17 cellular contexts compared by ENCODE assay signal in the genomic region with DNA sequence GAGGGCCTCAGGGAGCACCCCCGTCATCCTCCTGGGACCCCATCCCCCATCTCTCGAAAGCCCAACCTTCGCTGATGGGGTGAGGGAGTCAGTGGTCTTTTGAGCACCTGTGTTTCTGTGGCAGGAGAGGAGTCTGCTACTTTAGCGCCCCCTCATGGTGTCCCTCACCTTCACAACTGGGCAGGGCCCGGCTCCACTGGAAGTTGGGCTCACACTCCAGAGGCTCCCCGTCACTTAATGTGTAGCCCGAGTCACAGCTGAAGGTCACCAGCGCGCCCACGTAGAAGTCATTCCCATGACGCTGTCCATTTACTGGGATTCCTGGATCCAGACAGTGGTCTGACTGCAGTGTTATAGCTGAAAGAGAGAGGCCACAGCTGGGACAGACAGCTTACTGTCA.
DNase-seq lines count a peak whose midpoint lies in the region; ATAC-seq and TF ChIP-seq lines count a peak whose summit lies in the region.
"Had no signal": no experiment of that assay in that cellular context is flagged by ENCODE, and none has a peak within 500 bp of the region (broad histone marks: within the 10 kb centered on the region; RNA-seq: fewer than 3 reads in every experiment).

No MANE protein-coding gene starts in this region.

- CTCF ChIA-PET in activated CD8-positive, alpha-beta memory T cell treated with anti-CD3 and anti-CD28 coated beads, Interleukin-2, amount 10 ng/mL, durations not matched to agents 7 days and 5 days (lab: Charles Lee), result interaction anchor here (1.0 kb wide), 1 partner anchor 91 kb away, joined by 5 read pairs; no protein-coding TSS in a partner anchor

- H3K27me3 Mint-ChIP-seq in activated CD8-positive, alpha-beta memory T cell treated with anti-CD3 and anti-CD28 coated beads, Interleukin-2, amount 10 ng/mL, durations not matched to agents 7 days and 5 days, result peaks cover 5% of the 10 kb centered on the region

- no peaks in the 10 kb centered on the region for H3K4me1 ChIP-seq in esophagus squamous epithelium

- 84 to 85% methylated on average over 2 to 7 of the region's 11 CpGs for WGBS in esophagus squamous epithelium, 2 donors

- no peak for TF ChIP-seq CTCF in esophagus squamous epithelium (IDR thresholded peaks at IDR 0.05)

- H3K4me3 ChIP-seq in esophagus squamous epithelium, result no peak overlapping the region
- H3K4me3 ChIP-seq: BLaER1 treated with 17β-estradiol and CSF1 and Interleukin-3, amounts not matched to agents 10 nM and 100 nM had no signal

- H3K36me3 ChIP-seq in esophagus squamous epithelium, result no peaks in the 10 kb centered on the region
- H3K36me3 ChIP-seq: BLaER1 treated with 17β-estradiol and CSF1 and Interleukin-3, amounts not matched to agents 10 nM and 100 nM had no signal

- H3K27ac Mint-ChIP-seq in activated CD8-positive, alpha-beta memory T cell treated with anti-CD3 and anti-CD28 coated beads, Interleukin-2, amount 10 ng/mL, durations not matched to agents 7 days and 5 days, result no peak overlapping the region

- peaks cover 0 to 3% (median 0%) of the 10 kb centered on the region in 4 donors for H3K27me3 ChIP-seq in esophagus squamous epithelium
- H3K27me3 ChIP-seq: BLaER1 treated with 17β-estradiol and CSF1 and Interleukin-3, amounts not matched to agents 10 nM and 100 nM had no signal

- intact Hi-C loops in esophagus squamous epithelium (cut with DNase I), result no loop called here

- H3K27ac ChIP-seq in esophagus squamous epithelium, result no peak overlapping the region
- H3K27ac ChIP-seq: BLaER1 treated with 17β-estradiol and CSF1 and Interleukin-3, amounts not matched to agents 10 nM and 100 nM had no signal

- H3K4me3 Mint-ChIP-seq in activated CD8-positive, alpha-beta memory T cell treated with anti-CD3 and anti-CD28 coated beads, Interleukin-2, amount 10 ng/mL, durations not matched to agents 7 days and 5 days, result no peak overlapping the region

- TF ChIP-seq POLR2A in esophagus squamous epithelium (IDR thresholded peaks at IDR 0.05), result no peak

- peak; percentile 38 for DNase-seq in activated CD8-positive, alpha-beta memory T cell treated with anti-CD3 and anti-CD28 coated beads for 24 hours
- no peak for DNase-seq in activated CD8-positive, alpha-beta memory T cell treated with anti-CD3 and anti-CD28 coated beads, Interleukin-2, amount 10 ng/mL, durations not matched to agents 7 days and 5 days
- DNase-seq in NCI-H69 (lab: John Stamatoyannopoulos, UW), result peak; percentile 0
- peak; percentile 67 for DNase-seq in iPS-NIHi7 (ENCODE audit: extremely low spot score)
- DNase-seq in NCI-H2081 treated with DMSO at 0.1 percent for 48 hours (lab: John Stamatoyannopoulos, UW), result no peak
- DNase-seq in esophagus squamous epithelium (lab: John Stamatoyannopoulos, UW), result no peak
- no peak for DNase-seq in SW480 (ENCODE audit: low spot score)
- no peak for DNase-seq in AG08395 (ENCODE audit: low spot score)
- DNase-seq: 8988T, DMS79 treated with DMSO at 0.1 percent for 48 hours, KBM-7, NCI-H1048, NCI-H146, NCI-H2081, NCI-H510A treated with DMSO at 0.1 percent for 48 hours, SW 1271 had no signal

- no peaks in the 10 kb centered on the region for H3K9me3 ChIP-seq in esophagus squamous epithelium
- H3K9me3 ChIP-seq: BLaER1 treated with 17β-estradiol and CSF1 and Interleukin-3, amounts not matched to agents 10 nM and 100 nM had no signal

- no peaks in the 10 kb centered on the region for H3K9me3 Mint-ChIP-seq in activated CD8-positive, alpha-beta memory T cell treated with anti-CD3 and anti-CD28 coated beads, Interleukin-2, amount 10 ng/mL, durations not matched to agents 7 days and 5 days (ENCODE audit: low read depth)

- no peak for ATAC-seq in activated CD8-positive, alpha-beta memory T cell treated with anti-CD3 and anti-CD28 coated beads, Interleukin-2, amount 10 ng/mL, durations not matched to agents 7 days and 5 days

- H3K36me3 Mint-ChIP-seq in activated CD8-positive, alpha-beta memory T cell treated with anti-CD3 and anti-CD28 coated beads, Interleukin-2, amount 10 ng/mL, durations not matched to agents 7 days and 5 days, result no peaks in the 10 kb centered on the region

- no peaks in the 10 kb centered on the region for H3K4me1 Mint-ChIP-seq in activated CD8-positive, alpha-beta memory T cell treated with anti-CD3 and anti-CD28 coated beads, Interleukin-2, amount 10 ng/mL, durations not matched to agents 7 days and 5 days

Comparison
In these comparisons a context has a peak if more than half of its experiments do, and no peak if none do; other contexts are left out.
1. DNase-seq: peak in activated CD8-positive, alpha-beta memory T cell treated with anti-CD3 and anti-CD28 coated beads for 24 hours (single experiment), NCI-H69 (single experiment) and iPS-NIHi7 (single experiment); none in activated CD8-positive, alpha-beta memory T cell treated with anti-CD3 and anti-CD28 coated beads, Interleukin-2, amount 10 ng/mL, durations not matched to agents 7 days and 5 days (single experiment), NCI-H2081 treated with DMSO at 0.1 percent for 48 hours (single experiment), esophagus squamous epithelium (single experiment), SW480 (single experiment) and AG08395 (single experiment).